Comparison of ENCODE assay signal across 15 cellular contexts in genomic region chr18:57772387-57772799, GRCh38. TPM values are rescaled to one million over a fixed set of nuclear protein-coding genes. Genes with fewer than 3 reads are reported as not detected.
DNase-seq lines count a peak whose midpoint lies in the region; ATAC-seq, FAIRE-seq and TF ChIP-seq lines count a peak whose summit lies in the region.
"Had no signal": no experiment of that assay in that cellular context is flagged by ENCODE, and none has a peak within 500 bp of the region (broad histone marks: within the 10 kb centered on the region; RNA-seq: fewer than 3 reads in every experiment).

No MANE protein-coding gene starts in this region.

- H3K4me2 ChIP-seq in PC-3 (ENCODE audit: low read length) (peak overlapping the region; percentile 83), hepatocyte (peak overlapping the region; percentile 4)

- H4K20me1 ChIP-seq in PC-3 (ENCODE audit: low read length) (no peaks in the 10 kb centered on the region), hepatocyte (ENCODE audit: insufficient read depth, poor library complexity, severe bottlenecking) (no peaks in the 10 kb centered on the region)

- FAIRE-seq in pancreas (lab: Jason Lieb, UNC) = no peak
- FAIRE-seq: GM12892 had no signal

- POLR2A ChIA-PET in PC-3 (lab: Charles Lee; ENCODE audit: unreplicated experiment) = no interaction called here

- CTCF ChIA-PET in PC-3 (lab: Charles Lee) = no interaction called here

- no peak overlapping the region for H3K4me3 ChIP-seq in PC-3 (ENCODE audit: low read length)
- H3K4me3 ChIP-seq in hepatocyte = no peak overlapping the region
- H3K4me3 ChIP-seq in pancreas = no peak overlapping the region
- no peak overlapping the region for H3K4me3 ChIP-seq in ovary

- 60% methylated on average over 9 of the region's 9 CpGs for WGBS in hepatocyte (ENCODE audit: low lambda C conversion rate, missing lambda C conversion rate)
- WGBS in pancreas, 2 donors = 34% methylated on average over 9 of the region's 9 CpGs
- 83 to 90% (median 86%) methylated on average over 9 of the region's 9 CpGs for WGBS in ovary, 3 donors

- H3K9me2 ChIP-seq in PC-3 (replicated peaks; ENCODE audit: low read length) (no peaks in the 10 kb centered on the region), hepatocyte (replicated peaks; ENCODE audit: insufficient read depth) (no peaks in the 10 kb centered on the region)

- no peak for TF ChIP-seq POLR2A in ovary (IDR thresholded peaks at IDR 0.05)

- H3K27me3 ChIP-seq in PC-3 (ENCODE audit: low read length) (no peaks in the 10 kb centered on the region), hepatocyte (no peaks in the 10 kb centered on the region), pancreas (no peaks in the 10 kb centered on the region), ovary (no peaks in the 10 kb centered on the region)
- H3K27me3 ChIP-seq: BE2C had no signal

- TF ChIP-seq EP300 in ovary (IDR thresholded peaks at IDR 0.05) = no peak

- intact Hi-C loops in PC-3 (cut with micrococcal nuclease) (no loop called here), pancreas (cut with DNase I) (no loop called here), ovary (cut with DNase I) (no loop called here)

- H3F3A ChIP-seq in PC-3 (ENCODE audit: low read length, unreplicated experiment) = peaks cover 3% of the 10 kb centered on the region

- DNase-seq in DMS53 treated with DMSO at 0.1 percent for 48 hours (lab: John Stamatoyannopoulos, UW; ENCODE audit: unreplicated experiment) = peak; percentile 79
- peak; percentile 33 for DNase-seq in PC-3
- DNase-seq in hepatocyte (ENCODE audit: low spot score) = peak; percentile 66
- DNase-seq in pancreas = peak in 4 of 6 donors; percentile 35 to 75 (median 50)
- DNase-seq in hepatic stellate cell (ENCODE audit: low spot score) = no peak
- no peak for DNase-seq in GM20000 (ENCODE audit: low spot score)
- DNase-seq in ovary = no peak
- DNase-seq: BE2C, hippocampal formation, NCI-H226 had no signal

- H3K4me1 ChIP-seq in PC-3 (ENCODE audit: insufficient read depth, low read length) (peaks cover 75% of the 10 kb centered on the region), hepatocyte (ENCODE audit: insufficient read depth) (peaks cover 19% of the 10 kb centered on the region), pancreas (peaks cover 23 to 63% (median 44%) of the 10 kb centered on the region in 3 donors), ovary (ENCODE audit: insufficient read depth) (peaks cover 7% of the 10 kb centered on the region)
- H3K4me1 ChIP-seq: BE2C had no signal

- no TSS peak for BruUV-seq in PC-3 (replicated peaks; lab: Mats Ljungman, UMichigan)

- H3K36me3 ChIP-seq in PC-3 (ENCODE audit: low read depth, low read length) = no peaks in the 10 kb centered on the region
- H3K36me3 ChIP-seq in hepatocyte (replicated peaks; ENCODE audit: insufficient read depth, low read depth) = no peaks in the 10 kb centered on the region
- no peaks in the 10 kb centered on the region for H3K36me3 ChIP-seq in pancreas
- no peaks in the 10 kb centered on the region for H3K36me3 ChIP-seq in ovary
- H3K36me3 ChIP-seq: BE2C had no signal

- ATAC-seq in PC-3 (no peak), pancreas (peak; percentile 49 to 78 (median 66)), HG03469 (IDR thresholded peaks at IDR 0.05; ENCODE audit: unreplicated experiment) (no peak)
- ATAC-seq: stimulated activated memory B cell treated with anti-CD40 and anti-IgM and Interleukin-4, amounts not matched to agents 10 μg/mL and 1 μg/mL and 100 μg/mL, for 72 hours had no signal

- no peak overlapping the region for H2AFZ ChIP-seq in PC-3 (ENCODE audit: low read length)
- H2AFZ ChIP-seq in hepatocyte = no peak overlapping the region

- H3K27ac ChIP-seq in PC-3 (ENCODE audit: low read length) = peak overlapping the region; percentile 97
- peak overlapping the region; percentile 76 for H3K27ac ChIP-seq in hepatocyte
- H3K27ac ChIP-seq in pancreas = peak overlapping the region in 2 of 4 donors; percentile 53 to 55
- no peak overlapping the region for H3K27ac ChIP-seq in ovary
- H3K27ac ChIP-seq: HL-60, RWPE1 had no signal

- TF ChIP-seq CTCF in PC-3 (conservative IDR thresholded peaks at IDR 0.05; ENCODE audit: low read depth, low read length) (no peak), hepatocyte (IDR thresholded peaks at IDR 0.05; ENCODE audit: poor library complexity) (no peak), pancreas (IDR thresholded peaks at IDR 0.05) (no peak), GM20000 (IDR thresholded peaks at IDR 0.05; ENCODE audit: extremely low read depth, missing control alignments) (no peak), ovary (IDR thresholded peaks at IDR 0.05) (no peak)

- H3K9me3 ChIP-seq in PC-3 (ENCODE audit: low read length) = no peaks in the 10 kb centered on the region
- H3K9me3 ChIP-seq in hepatocyte (ENCODE audit: low read depth) = no peaks in the 10 kb centered on the region
- no peaks in the 10 kb centered on the region for H3K9me3 ChIP-seq in pancreas
- H3K9me3 ChIP-seq in ovary = no peaks in the 10 kb centered on the region
- H3K9me3 ChIP-seq: BE2C had no signal

- H3K79me2 ChIP-seq in PC-3 (ENCODE audit: low read length) = peaks cover 72% of the 10 kb centered on the region
- H3K79me2 ChIP-seq in hepatocyte = peaks cover 67% of the 10 kb centered on the region

- peak overlapping the region; percentile 83 for H3K9ac ChIP-seq in PC-3 (ENCODE audit: low read length)

RNA-seq across cellular contexts. Expression of gene ATP8B1, which starts 30.7 kb away (rescaled TPM):
- 18.4 and 24.8 TPM in 2 replicates for total RNA-seq in PC-3 (2014; rRNA removed)
- total RNA-seq in hepatocyte = 36.5 and 38.4 TPM in 2 replicates
- polyA plus RNA-seq in hepatocyte = 7.9 TPM in 2 replicates
- total RNA-seq in pancreas = 10 to 100 TPM; 32.2 to 44.8 (median 38.8) TPM
- 10 to 100 TPM in 1 of 2 donors, 1 to 10 TPM in 1; 8.0 to 10.2 TPM for polyA plus RNA-seq in pancreas
- 10 to 100 TPM in 1 of 7 donors, 1 to 10 TPM in 6; 1.4 to 13.2 (median 5.2) TPM for total RNA-seq in ovary
- polyA plus RNA-seq in ovary = 10 to 100 TPM in 1 of 2 donors, 1 to 10 TPM in 1; 2.4 to 10.2 TPM

Comparison
In these comparisons a context has a peak if more than half of its experiments do, and no peak if none do; other contexts are left out.
1. DNase-seq: peak in DMS53 treated with DMSO at 0.1 percent for 48 hours (single experiment), PC-3 (single experiment), hepatocyte (single experiment) and pancreas (4 of 6); none in hepatic stellate cell (single experiment), GM20000 (single experiment) and ovary (0 of 5).
2. ATAC-seq: peak in pancreas (4 of 4); none in PC-3 (single experiment) and HG03469 (single experiment).
3. H3K27ac ChIP-seq: peak in PC-3 (single experiment) and hepatocyte (single experiment); none in ovary (0 of 2).